Comparison of ENCODE assay signal across 8 cellular contexts in the genomic region with DNA sequence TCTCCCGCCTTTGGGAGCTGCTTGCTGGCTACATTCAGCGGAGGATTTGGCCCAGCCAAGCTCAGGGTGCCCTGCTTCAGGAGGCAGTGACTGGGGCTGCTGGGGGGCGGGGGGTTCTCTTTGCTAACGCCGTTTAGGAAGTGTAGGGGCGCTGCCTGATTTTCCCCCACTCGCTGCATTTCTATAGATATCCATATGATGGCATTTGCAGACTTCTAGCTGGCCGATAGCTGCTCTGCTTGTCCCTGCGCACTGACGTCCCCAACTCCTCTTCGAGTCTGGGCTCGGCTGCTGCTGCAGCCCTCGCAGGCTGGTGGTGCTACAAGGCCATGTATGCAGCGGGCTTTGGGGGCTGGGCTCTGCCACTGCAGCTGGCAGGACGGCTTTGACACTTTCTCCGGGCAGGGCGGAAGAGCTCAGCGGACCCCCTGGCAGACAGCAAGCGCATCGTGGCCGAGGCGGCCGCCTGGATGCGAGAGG. TPM values are rescaled to one million over a fixed set of nuclear protein-coding genes. Genes with fewer than 3 reads are reported as not detected.
A peak's percentile ranks its signal among the peaks of the same experiment; 100 is the strongest.
DNase-seq lines count a peak whose midpoint lies in the region; ATAC-seq, FAIRE-seq and TF ChIP-seq lines count a peak whose summit lies in the region.

No MANE protein-coding gene starts in this region.

- BruUV-seq in A673 (replicated peaks; lab: Mats Ljungman, UMichigan): no TSS peak

- H3K36me3 Mint-ChIP-seq in activated naive CD8-positive, alpha-beta T cell treated with anti-CD3 and anti-CD28 coated beads, Interleukin-2, amount 10 ng/mL, durations not matched to agents 7 days and 5 days: no peaks in the 10 kb centered on the region

- intact Hi-C loops in A673 (cut with micrococcal nuclease; ENCODE audit: unreplicated experiment): loop anchor here (1.0 to 10.0 kb wide), 8 partner anchors 58 to 1195 kb away; no protein-coding TSS in a partner anchor

- peak overlapping the region; percentile 84 for H3K27ac ChIP-seq in A673 (ENCODE audit: low read depth, low read length, poor library complexity, severe bottlenecking)

- H3K4me3 ChIP-seq in A673 (ENCODE audit: low read depth, low read length, poor library complexity, severe bottlenecking) (peak overlapping the region; percentile 79), iPS-11a (ENCODE audit: low read depth, low read length) (peak overlapping the region; percentile 85)

- CTCF ChIA-PET in A673 (lab: Charles Lee): interaction anchor here (0.6 to 1.4 kb wide), 6 partner anchors 9 to 594 kb away, joined by 3 to 6 read pairs (median 4); no protein-coding TSS in a partner anchor

- H3K4me3 Mint-ChIP-seq in activated naive CD8-positive, alpha-beta T cell treated with anti-CD3 and anti-CD28 coated beads, Interleukin-2, amount 10 ng/mL, durations not matched to agents 7 days and 5 days: no peak overlapping the region

- no peak overlapping the region for H3K27ac Mint-ChIP-seq in activated naive CD8-positive, alpha-beta T cell treated with anti-CD3 and anti-CD28 coated beads, Interleukin-2, amount 10 ng/mL, durations not matched to agents 7 days and 5 days

- H3K9me3 ChIP-seq in A673 (ENCODE audit: low read depth, low read length, poor library complexity, severe bottlenecking): no peaks in the 10 kb centered on the region

- H3K36me3 ChIP-seq in A673 (ENCODE audit: insufficient read depth, low read length, poor library complexity, severe bottlenecking): no peaks in the 10 kb centered on the region

- ATAC-seq in activated naive CD8-positive, alpha-beta T cell treated with anti-CD3 and anti-CD28 coated beads, Interleukin-2, amount 10 ng/mL, durations not matched to agents 7 days and 5 days (ENCODE audit: low read depth): no peak
- ATAC-seq in stimulated activated naive CD8-positive, alpha-beta T cell treated with anti-CD3 and anti-CD28 coated beads, Interleukin-15, Interleukin-2, amounts not matched to agents 100 U/mL and 50 U/mL, for 24 hours: no peak
- no peak for ATAC-seq in HG02840 (IDR thresholded peaks at IDR 0.05; ENCODE audit: low FRiP score, unreplicated experiment)

- H3K27me3 Mint-ChIP-seq in activated naive CD8-positive, alpha-beta T cell treated with anti-CD3 and anti-CD28 coated beads, Interleukin-2, amount 10 ng/mL, durations not matched to agents 7 days and 5 days: peaks cover 68% of the 10 kb centered on the region

- TF ChIP-seq CTCF in A673 (conservative IDR thresholded peaks at IDR 0.05; ENCODE audit: low read depth, low read length): peak; percentile 84

- POLR2A ChIA-PET in A673 (lab: Charles Lee; ENCODE audit: low non-redundant PET): interaction anchor here (0.5 to 0.7 kb wide), 2 partner anchors 215 to 1024 kb away, joined by 3 to 5 read pairs; no protein-coding TSS in a partner anchor
- POLR2A ChIA-PET in activated naive CD8-positive, alpha-beta T cell treated with anti-CD3 and anti-CD28 coated beads, Interleukin-2, amount 10 ng/mL, durations not matched to agents 7 days and 5 days (lab: Charles Lee): no interaction called here

- peaks cover 1% of the 10 kb centered on the region for H3K9me3 Mint-ChIP-seq in activated naive CD8-positive, alpha-beta T cell treated with anti-CD3 and anti-CD28 coated beads, Interleukin-2, amount 10 ng/mL, durations not matched to agents 7 days and 5 days

- TF ChIP-seq POLR2A in GM12892 (IDR thresholded peaks at IDR 0.05; ENCODE audit: low read depth, low read length): no peak

- H3K27me3 ChIP-seq in A673 (replicated peaks; ENCODE audit: insufficient read depth, low read depth, low read length, poor library complexity): no peaks in the 10 kb centered on the region

- peaks cover 24% of the 10 kb centered on the region for H3K4me1 Mint-ChIP-seq in activated naive CD8-positive, alpha-beta T cell treated with anti-CD3 and anti-CD28 coated beads, Interleukin-2, amount 10 ng/mL, durations not matched to agents 7 days and 5 days

- DNase-seq in A673 (ENCODE audit: low spot score) (peak; percentile 95), Kasumi-1 (lab: John Stamatoyannopoulos, UW) (peak; percentile 82 to 85), GM12892 (ENCODE audit: insufficient read length) (no peak)
- DNase-seq in activated naive CD8-positive, alpha-beta T cell treated with anti-CD3 and anti-CD28 coated beads, Interleukin-2, amount 10 ng/mL, durations not matched to agents 7 days and 5 days: peak; percentile 28
- peak; percentile 37 for DNase-seq in stimulated activated naive CD8-positive, alpha-beta T cell treated with anti-CD3 and anti-CD28 coated beads, Interleukin-15, Interleukin-2, amounts not matched to agents 100 U/mL and 50 U/mL, for 24 hours
- no peak for DNase-seq in stimulated activated naive CD4-positive, alpha-beta T cell treated with Interleukin-2 at 50 U/mL for 16 hours (lab: John Stamatoyannopoulos, UW)

- peaks cover 29% of the 10 kb centered on the region for H3K4me1 ChIP-seq in A673 (ENCODE audit: insufficient read depth, low read length, poor library complexity, severe bottlenecking)

- no peak for FAIRE-seq in GM12892 (lab: Jason Lieb, UNC)

RNA-seq across cellular contexts. Expression of a gene that starts 3.1 kb away (rescaled TPM):
- total RNA-seq in A673 (2021): 43.0 and 51.3 TPM in 2 replicates
- total RNA-seq in activated naive CD8-positive, alpha-beta T cell treated with anti-CD3 and anti-CD28 coated beads, Interleukin-2, amount 10 ng/mL, durations not matched to agents 7 days and 5 days: not detected
- not detected for polyA plus RNA-seq in GM12892 (2012; ENCODE audit: missing spikeins)

Comparison
In these comparisons a context has a peak if more than half of its experiments do, and no peak if none do; other contexts are left out.
1. DNase-seq: peak in A673 (single experiment), Kasumi-1 (2 of 2), activated naive CD8-positive, alpha-beta T cell treated with anti-CD3 and anti-CD28 coated beads, Interleukin-2, amount 10 ng/mL, durations not matched to agents 7 days and 5 days (single experiment) and stimulated activated naive CD8-positive, alpha-beta T cell treated with anti-CD3 and anti-CD28 coated beads, Interleukin-15, Interleukin-2, amounts not matched to agents 100 U/mL and 50 U/mL, for 24 hours (single experiment); none in GM12892 (single experiment) and stimulated activated naive CD4-positive, alpha-beta T cell treated with Interleukin-2 at 50 U/mL for 16 hours (single experiment).
2. RNA of a gene that starts 3.1 kb away (total RNA-seq): 43.0 to 51.3 TPM in A673; not detected in activated naive CD8-positive, alpha-beta T cell treated with anti-CD3 and anti-CD28 coated beads, Interleukin-2, amount 10 ng/mL, durations not matched to agents 7 days and 5 days; every median in the first group is over 10 times any median in the second.